ENCODE assay signal across 1 cellular context in genomic region chr16:10984509-10984908, GRCh38.
A peak's percentile ranks its signal among the peaks of the same experiment; 100 is the strongest.
TF ChIP-seq lines count a peak whose summit lies in the region.

No MANE protein-coding gene starts in this region.

TF ChIP-seq in K562, 482 proteins besides CTCF, POLR2A, EP300 and RAD21:
- TF ChIP-seq HBP1 (CRISPR knock-in tag; IDR thresholded peaks at IDR 0.05) (no peak), C11orf30 (IDR thresholded peaks at IDR 0.05; ENCODE audit: low read depth) (peak; percentile 97), MAFK (IDR thresholded peaks at IDR 0.05; ENCODE audit: low read length) (peak; percentile 98), EP400 (IDR thresholded peaks at IDR 0.05) (no peak), ELF1 (tag; IDR thresholded peaks at IDR 0.05) (no peak), MAFF (IDR thresholded peaks at IDR 0.05; ENCODE audit: low read length) (peak; percentile 97), MAFG (tag; conservative IDR thresholded peaks at IDR 0.05) (peak; percentile 92), ZNF316 (IDR thresholded peaks at IDR 0.05) (peak; percentile 97), ZNF408 (CRISPR knock-in tag; IDR thresholded peaks at IDR 0.05; ENCODE audit: low read depth) (no peak)
